In the genomic region with DNA sequence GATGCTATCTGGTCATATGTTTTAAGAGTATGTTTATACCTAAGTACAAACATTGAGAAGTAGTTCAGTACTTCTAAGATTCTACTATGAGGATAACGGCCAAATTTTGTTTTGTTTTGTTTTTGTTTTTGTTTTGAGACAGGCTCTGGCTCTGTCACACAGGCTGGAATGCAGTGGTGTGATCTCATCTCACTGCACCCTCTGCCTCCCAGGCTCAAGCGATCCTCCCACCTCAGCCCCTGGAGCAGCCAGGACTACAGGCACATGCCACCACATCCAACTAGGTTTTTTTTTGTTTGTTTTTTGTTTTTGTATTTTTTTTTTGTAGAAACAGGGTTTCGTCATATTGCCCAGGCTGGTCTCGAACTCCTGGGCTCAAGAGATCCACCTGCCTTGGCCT, we compare ENCODE assay signal across 16 cellular contexts. TPM values are rescaled to one million over a fixed set of nuclear protein-coding genes. Genes with fewer than 3 reads are reported as not detected.
A peak's percentile ranks its signal among the peaks of the same experiment; 100 is the strongest.
DNase-seq lines count a peak whose midpoint lies in the region; ATAC-seq, FAIRE-seq and TF ChIP-seq lines count a peak whose summit lies in the region.
"Had no signal": no experiment of that assay in that cellular context is flagged by ENCODE, and none has a peak within 500 bp of the region (broad histone marks: within the 10 kb centered on the region; RNA-seq: fewer than 3 reads in every experiment).

No MANE protein-coding gene starts in this region.

- H3K9me1 ChIP-seq in endothelial cell of umbilical vein (replicated peaks; ENCODE audit: control insufficient read depth, extremely low read depth, insufficient read depth, low read length): no peaks in the 10 kb centered on the region

- H3K27me3 ChIP-seq in GM23338 (ENCODE audit: insufficient read depth) (no peaks in the 10 kb centered on the region), astrocyte (ENCODE audit: insufficient read depth, low read length) (peaks cover 7% of the 10 kb centered on the region), endothelial cell of umbilical vein (ENCODE audit: control insufficient read depth in 2 of 2, insufficient read depth in 2 of 2, low read length in 2 of 2) (peaks cover 2 to 7% of the 10 kb centered on the region in 2 experiments), neural progenitor cell (no peaks in the 10 kb centered on the region)
- H3K27me3 ChIP-seq in effector memory CD4-positive, alpha-beta T cell (replicated peaks; ENCODE audit: control insufficient read depth, insufficient read depth, low read length, poor library complexity, severe bottlenecking): no peaks in the 10 kb centered on the region
- H3K27me3 ChIP-seq: BLaER1 treated with 17β-estradiol and CSF1 and Interleukin-3, amounts not matched to agents 10 nM and 100 nM had no signal

- TF ChIP-seq CTCF in GM23338 (conservative IDR thresholded peaks at IDR 0.05; ENCODE audit: low read depth in 2 of 2): no peak
- no peak for TF ChIP-seq CTCF in astrocyte (IDR thresholded peaks at IDR 0.05; ENCODE audit: insufficient read depth, low read depth, low read length)
- TF ChIP-seq CTCF in endothelial cell of umbilical vein (IDR thresholded peaks at IDR 0.05; ENCODE audit: extremely low read depth in 1 of 2, insufficient read depth in 1 of 2, low read depth in 1 of 2, low read length in 2 of 2): no peak
- TF ChIP-seq CTCF in neural progenitor cell (IDR thresholded peaks at IDR 0.05): no peak

- dilution Hi-C loops in endothelial cell of umbilical vein (cut with MboI; ENCODE audit: extremely low pct_ligation_motif_present, low sequenced_read_pairs): no loop called here

- H3K27ac ChIP-seq in GM23338 (ENCODE audit: low read depth): no peak overlapping the region
- no peak overlapping the region for H3K27ac ChIP-seq in astrocyte (ENCODE audit: low read depth, low read length)
- no peak overlapping the region for H3K27ac ChIP-seq in endothelial cell of umbilical vein (ENCODE audit: insufficient read depth, low read depth, low read length)
- no peak overlapping the region for H3K27ac ChIP-seq in neural progenitor cell
- H3K27ac ChIP-seq in effector memory CD4-positive, alpha-beta T cell (ENCODE audit: insufficient read depth, low read length, poor library complexity, severe bottlenecking): no peak overlapping the region
- H3K27ac ChIP-seq: BLaER1 treated with 17β-estradiol and CSF1 and Interleukin-3, amounts not matched to agents 10 nM and 100 nM had no signal

- no peaks in the 10 kb centered on the region for H3K36me3 Mint-ChIP-seq in GM23338 (ENCODE audit: low read depth)
- no peaks in the 10 kb centered on the region for H3K36me3 Mint-ChIP-seq in astrocyte (ENCODE audit: low read depth, unreplicated experiment)
- H3K36me3 Mint-ChIP-seq in neural progenitor cell: no peaks in the 10 kb centered on the region
- H3K36me3 Mint-ChIP-seq: CD4-positive, CD25-positive, alpha-beta regulatory T cell; IgD-negative memory B cell had no signal

- BruUV-seq in endothelial cell of umbilical vein (replicated peaks; lab: Mats Ljungman, UMichigan): no TSS peak

- H3K9me2 ChIP-seq in GM23338 (ENCODE audit: insufficient read depth): no peaks in the 10 kb centered on the region

- H3K4me3 Mint-ChIP-seq in GM23338: no peak overlapping the region
- H3K4me3 Mint-ChIP-seq in astrocyte (ENCODE audit: unreplicated experiment): peak overlapping the region; percentile 8
- H3K4me3 Mint-ChIP-seq in neural progenitor cell: no peak overlapping the region
- H3K4me3 Mint-ChIP-seq: CD4-positive, CD25-positive, alpha-beta regulatory T cell; IgD-negative memory B cell had no signal

- POLR2A ChIA-PET in endothelial cell of umbilical vein (lab: Charles Lee): no interaction called here

- H3K9me3 ChIP-seq in astrocyte (ENCODE audit: insufficient read depth, low read depth, low read length) (no peaks in the 10 kb centered on the region), endothelial cell of umbilical vein (replicated peaks; ENCODE audit: control insufficient read depth, insufficient read depth, low read length) (no peaks in the 10 kb centered on the region), neural progenitor cell (ENCODE audit: low read depth) (no peaks in the 10 kb centered on the region)
- no peaks in the 10 kb centered on the region for H3K9me3 ChIP-seq in effector memory CD4-positive, alpha-beta T cell (ENCODE audit: control insufficient read depth, low read length)
- H3K9me3 ChIP-seq: BLaER1 treated with 17β-estradiol and CSF1 and Interleukin-3, amounts not matched to agents 10 nM and 100 nM had no signal

- ATAC-seq in GM23338 (peak; percentile 63), GM18907 (IDR thresholded peaks at IDR 0.05; ENCODE audit: unreplicated experiment) (no peak), GM18867 (IDR thresholded peaks at IDR 0.05; ENCODE audit: unreplicated experiment) (no peak)
- ATAC-seq: GM12878 had no signal

- H3K27me3 Mint-ChIP-seq in GM23338 (ENCODE audit: insufficient read depth, low read depth, poor library complexity) (no peaks in the 10 kb centered on the region), astrocyte (ENCODE audit: low read depth, unreplicated experiment) (no peaks in the 10 kb centered on the region), neural progenitor cell (ENCODE audit: insufficient read depth, low read depth) (peaks cover 2% of the 10 kb centered on the region)

- peaks cover 27% of the 10 kb centered on the region for H3K4me1 ChIP-seq in GM23338 (ENCODE audit: insufficient read depth)
- no peaks in the 10 kb centered on the region for H3K4me1 ChIP-seq in astrocyte (ENCODE audit: insufficient read depth, low read length)
- no peaks in the 10 kb centered on the region for H3K4me1 ChIP-seq in endothelial cell of umbilical vein (ENCODE audit: control insufficient read depth, extremely low read depth, insufficient read depth, low read length)
- peaks cover 18% of the 10 kb centered on the region for H3K4me1 ChIP-seq in neural progenitor cell
- H3K4me1 ChIP-seq in effector memory CD4-positive, alpha-beta T cell (ENCODE audit: control insufficient read depth, insufficient read depth, low read length, poor library complexity, severe bottlenecking): no peaks in the 10 kb centered on the region
- H3K4me1 ChIP-seq: BLaER1 treated with 17β-estradiol and CSF1 and Interleukin-3, amounts not matched to agents 10 nM and 100 nM had no signal

- H3K79me2 ChIP-seq in GM23338 (replicated peaks; ENCODE audit: insufficient read depth) (no peaks in the 10 kb centered on the region), astrocyte (ENCODE audit: insufficient read depth, low read length) (no peaks in the 10 kb centered on the region), endothelial cell of umbilical vein (ENCODE audit: control insufficient read depth, insufficient read depth, low read length) (no peaks in the 10 kb centered on the region), neural progenitor cell (ENCODE audit: low read depth) (no peaks in the 10 kb centered on the region)

- no peak for TF ChIP-seq POLR2A in endothelial cell of umbilical vein (IDR thresholded peaks at IDR 0.05; ENCODE audit: low read depth, low read length)

- no peak overlapping the region for H3K4me3 ChIP-seq in GM23338
- no peak overlapping the region for H3K4me3 ChIP-seq in astrocyte (ENCODE audit: insufficient read depth, low read depth, low read length)
- no peak overlapping the region for H3K4me3 ChIP-seq in endothelial cell of umbilical vein (replicated peaks in 1 of 3; ENCODE audit: insufficient read depth in 1 of 3, low read depth in 1 of 3, low read length in 3 of 3)
- no peak overlapping the region for H3K4me3 ChIP-seq in neural progenitor cell
- no peak overlapping the region for H3K4me3 ChIP-seq in effector memory CD4-positive, alpha-beta T cell (ENCODE audit: insufficient read depth, low read depth, low read length, poor library complexity, severe bottlenecking)
- H3K4me3 ChIP-seq: BLaER1 treated with 17β-estradiol and CSF1 and Interleukin-3, amounts not matched to agents 10 nM and 100 nM; GM12878 had no signal

- H2AFZ ChIP-seq in GM23338: no peak overlapping the region
- no peak overlapping the region for H2AFZ ChIP-seq in astrocyte (ENCODE audit: low read depth, low read length)
- no peak overlapping the region for H2AFZ ChIP-seq in endothelial cell of umbilical vein (ENCODE audit: low read depth, low read length)
- no peak overlapping the region for H2AFZ ChIP-seq in neural progenitor cell (replicated peaks)

- DNase-seq in GM23338 (ENCODE audit: low spot score) (peak; percentile 29), astrocyte (ENCODE audit: low read depth) (no peak), endothelial cell of umbilical vein (ENCODE audit: low read depth, low spot score) (no peak), neural progenitor cell (ENCODE audit: low spot score) (peak; percentile 16), DMS79 treated with DMSO at 0.1 percent for 48 hours (lab: John Stamatoyannopoulos, UW) (no peak)
- no peak for DNase-seq in effector memory CD4-positive, alpha-beta T cell
- DNase-seq: ACHN; CD4-positive, CD25-positive, alpha-beta regulatory T cell; DMS53; H7 had no signal

- H4K20me1 ChIP-seq in GM23338 (replicated peaks; ENCODE audit: insufficient read depth): no peaks in the 10 kb centered on the region
- H4K20me1 ChIP-seq in astrocyte (ENCODE audit: insufficient read depth, low read length): no peaks in the 10 kb centered on the region
- no peaks in the 10 kb centered on the region for H4K20me1 ChIP-seq in endothelial cell of umbilical vein (replicated peaks; ENCODE audit: control insufficient read depth, extremely low read depth, insufficient read depth, low read length)
- no peaks in the 10 kb centered on the region for H4K20me1 ChIP-seq in neural progenitor cell (ENCODE audit: low read depth)
- H4K20me1 ChIP-seq: BLaER1 treated with 17β-estradiol and CSF1 and Interleukin-3, amounts not matched to agents 10 nM and 100 nM had no signal

- no peak overlapping the region for H3K9ac ChIP-seq in astrocyte (ENCODE audit: low read length)
- H3K9ac ChIP-seq in endothelial cell of umbilical vein (replicated peaks; ENCODE audit: extremely low read depth, insufficient read depth, low read length): no peak overlapping the region
- no peak overlapping the region for H3K9ac ChIP-seq in neural progenitor cell
- H3K9ac ChIP-seq: BLaER1 treated with 17β-estradiol and CSF1 and Interleukin-3, amounts not matched to agents 10 nM and 100 nM had no signal

- H3K4me1 Mint-ChIP-seq in GM23338 (peaks cover 29% of the 10 kb centered on the region), astrocyte (ENCODE audit: low read depth, unreplicated experiment) (peaks cover 27% of the 10 kb centered on the region), neural progenitor cell (peaks cover 6% of the 10 kb centered on the region)
- H3K4me1 Mint-ChIP-seq: CD4-positive, CD25-positive, alpha-beta regulatory T cell; IgD-negative memory B cell had no signal

- H3K27ac Mint-ChIP-seq in GM23338 (no peak overlapping the region), astrocyte (ENCODE audit: unreplicated experiment) (peak overlapping the region; percentile 84), neural progenitor cell (no peak overlapping the region)
- H3K27ac Mint-ChIP-seq: CD4-positive, CD25-positive, alpha-beta regulatory T cell; IgD-negative memory B cell had no signal

- H3F3A ChIP-seq in GM23338 (replicated peaks; ENCODE audit: low read depth) (no peaks in the 10 kb centered on the region), neural progenitor cell (ENCODE audit: low read depth) (no peaks in the 10 kb centered on the region)

- no peaks in the 10 kb centered on the region for H3K9me3 Mint-ChIP-seq in GM23338
- no peaks in the 10 kb centered on the region for H3K9me3 Mint-ChIP-seq in astrocyte (ENCODE audit: unreplicated experiment)
- H3K9me3 Mint-ChIP-seq in neural progenitor cell: no peaks in the 10 kb centered on the region
- H3K9me3 Mint-ChIP-seq: CD4-positive, CD25-positive, alpha-beta regulatory T cell had no signal

- CTCF ChIA-PET in endothelial cell of umbilical vein (lab: Charles Lee): no interaction called here

- FAIRE-seq in astrocyte (lab: Jason Lieb, UNC) (no peak), endothelial cell of umbilical vein (lab: Jason Lieb, UNC) (peak; percentile 26)
- FAIRE-seq: GM12878, GM18507 had no signal

- H3K36me3 ChIP-seq in GM23338 (ENCODE audit: insufficient read depth): no peaks in the 10 kb centered on the region
- H3K36me3 ChIP-seq in astrocyte (ENCODE audit: insufficient read depth, low read length): no peaks in the 10 kb centered on the region
- H3K36me3 ChIP-seq in endothelial cell of umbilical vein (ENCODE audit: control insufficient read depth in 2 of 2, extremely low read depth in 1 of 2, insufficient read depth in 2 of 2, low read length in 2 of 2): no peaks in the 10 kb centered on the region
- H3K36me3 ChIP-seq in neural progenitor cell: no peaks in the 10 kb centered on the region
- H3K36me3 ChIP-seq in effector memory CD4-positive, alpha-beta T cell (ENCODE audit: control insufficient read depth, insufficient read depth, low read length): no peaks in the 10 kb centered on the region
- H3K36me3 ChIP-seq: BLaER1 treated with 17β-estradiol and CSF1 and Interleukin-3, amounts not matched to agents 10 nM and 100 nM had no signal

- no peak overlapping the region for H3K4me2 ChIP-seq in GM23338
- no peak overlapping the region for H3K4me2 ChIP-seq in astrocyte (ENCODE audit: low read length)
- H3K4me2 ChIP-seq in endothelial cell of umbilical vein (ENCODE audit: insufficient read depth, low read length): no peak overlapping the region
- H3K4me2 ChIP-seq in neural progenitor cell: no peak overlapping the region
- H3K4me2 ChIP-seq: BLaER1 treated with 17β-estradiol and CSF1 and Interleukin-3, amounts not matched to agents 10 nM and 100 nM had no signal

- intact Hi-C loops in endothelial cell of umbilical vein (cut with micrococcal nuclease): no loop called here

RNA-seq across cellular contexts. Expression of gene RPS17, which starts 47.5 kb away (rescaled TPM):
- 1,579 and 1,741 TPM in 2 replicates for total RNA-seq in GM23338 (2014; rRNA removed; shearing (Covaris generic))
- polyA plus RNA-seq in GM23338 (2016; fragmentation: Nextera tagmentation; extraction: Ambion mirVana): 1,928 and 2,137 TPM in 2 replicates
- total RNA-seq in astrocyte: 1,513 and 1,663 TPM in 2 replicates
- 1,599 and 1,690 TPM in 2 replicates for total RNA-seq in endothelial cell of umbilical vein
- 2,963 and 4,382 TPM in 2 replicates for polyA plus RNA-seq in endothelial cell of umbilical vein
- 5,669 and 6,878 TPM in 2 replicates for polyA plus RNA-seq in endothelial cell of umbilical vein (2011; cell fraction: cytosol; rRNA removed)
- 1,034 and 1,394 TPM in 2 replicates for polyA plus RNA-seq in endothelial cell of umbilical vein (2011; cell fraction: nucleus; rRNA removed)
- 3,423 and 3,618 TPM in 2 replicates for polyA plus RNA-seq in endothelial cell of umbilical vein (2012)
- 731 and 879 TPM in 2 replicates for polyA minus RNA-seq in endothelial cell of umbilical vein
- 991 TPM for polyA minus RNA-seq in endothelial cell of umbilical vein (2011; cell fraction: cytosol; rRNA and poly(A)+ RNA removed)
- polyA minus RNA-seq in endothelial cell of umbilical vein (2011; cell fraction: nucleus; rRNA and poly(A)+ RNA removed): 155 and 219 TPM in 2 replicates
- 3,589 and 4,695 TPM in 2 replicates for total RNA-seq in neural progenitor cell (ENCODE audit: low replicate concordance)

RNA-seq across cellular contexts. Expression of gene CPEB1, which starts 59.4 kb away (rescaled TPM):
- total RNA-seq in GM23338 (2014; rRNA removed; shearing (Covaris generic)): 7.0 and 9.4 TPM in 2 replicates
- polyA plus RNA-seq in GM23338 (2016; fragmentation: Nextera tagmentation; extraction: Ambion mirVana): 4.1 and 5.2 TPM in 2 replicates
- total RNA-seq in astrocyte: 15.4 and 18.5 TPM in 2 replicates
- total RNA-seq in endothelial cell of umbilical vein: not detected in 2 replicates
- not detected in 2 replicates for polyA plus RNA-seq in endothelial cell of umbilical vein
- polyA plus RNA-seq in endothelial cell of umbilical vein (2011; cell fraction: cytosol; rRNA removed): not detected in 2 replicates
- not detected in 2 replicates for polyA plus RNA-seq in endothelial cell of umbilical vein (2011; cell fraction: nucleus; rRNA removed)
- polyA plus RNA-seq in endothelial cell of umbilical vein (2012): not detected in 2 replicates
- polyA minus RNA-seq in endothelial cell of umbilical vein: 0.23 TPM in 1 of 2 replicates, not detected in the other
- not detected for polyA minus RNA-seq in endothelial cell of umbilical vein (2011; cell fraction: cytosol; rRNA and poly(A)+ RNA removed)
- not detected in 2 replicates for polyA minus RNA-seq in endothelial cell of umbilical vein (2011; cell fraction: nucleus; rRNA and poly(A)+ RNA removed)
- 2.1 and 5.8 TPM in 2 replicates for total RNA-seq in neural progenitor cell (ENCODE audit: low replicate concordance)
- total RNA-seq: CD4-positive, CD25-positive, alpha-beta regulatory T cell had no signal

Comparison
In these comparisons a context has a peak if more than half of its experiments do, and no peak if none do; other contexts are left out.
1. DNase-seq: peak in GM23338 (single experiment) and neural progenitor cell (single experiment); none in astrocyte (single experiment), endothelial cell of umbilical vein (single experiment), DMS79 treated with DMSO at 0.1 percent for 48 hours (single experiment) and effector memory CD4-positive, alpha-beta T cell (0 of 3).